In genomic region chr11:113720478-113720877, GRCh38 we compare ENCODE assay signal across 4 cellular contexts. TPM values are rescaled to one million over a fixed set of nuclear protein-coding genes. Genes with fewer than 3 reads are reported as not detected.
"Had no signal": no experiment of that assay in that cellular context is flagged by ENCODE, and none has a peak within 500 bp of the region (broad histone marks: within the 10 kb centered on the region; RNA-seq: fewer than 3 reads in every experiment).

No MANE protein-coding gene starts in this region.

RNA-seq across cellular contexts. Expression of gene CLDN25, which starts 59.1 kb away (rescaled TPM):
- total RNA-seq: LHCN-M2, M059J, MCF 10A, NCI-H460 had no signal
